17 cellular contexts compared by ENCODE assay signal in genomic region chr18:35397976-35398375, GRCh38.
"Had no signal": no experiment of that assay in that cellular context is flagged by ENCODE, and none has a peak within 500 bp of the region (broad histone marks: within the 10 kb centered on the region; RNA-seq: fewer than 3 reads in every experiment).

No MANE protein-coding gene starts in this region.

- DNase-seq: activated B cell treated with CpG ODN at 0.5 μM for 24 hours; activated CD4-positive, alpha-beta T cell treated with anti-CD3 and anti-CD28 coated beads, Interleukin-2, amount 50 U/mL, for 1 hour; activated naive CD4-positive, alpha-beta T cell treated with anti-CD3 and anti-CD28 coated beads, Interleukin-2, amount 50 U/mL, for 16 hours; activated T-cell treated with anti-CD3 and anti-CD28 coated beads for 4 hours; adrenal gland; colonic mucosa; esophagus squamous epithelium; foreskin fibroblast; glutamatergic neuron; immature natural killer cell; left colon; mammary epithelial cell; psoas muscle; right lobe of liver; stimulated activated naive CD8-positive, alpha-beta T cell treated with anti-CD3 and anti-CD28 coated beads, Interleukin-15, Interleukin-2, amounts not matched to agents 100 U/mL and 50 U/mL, for 24 hours had no signal

- H3K4me3 ChIP-seq: adrenal gland, colonic mucosa, esophagus squamous epithelium, psoas muscle, right lobe of liver, suprapubic skin had no signal

- H3K4me1 Mint-ChIP-seq: activated B cell treated with CpG ODN at 0.5 μM for 24 hours, nephron had no signal

- H3K36me3 Mint-ChIP-seq: immature natural killer cell had no signal

- H3K27ac ChIP-seq: adrenal gland, colonic mucosa, esophagus squamous epithelium, psoas muscle, right lobe of liver, suprapubic skin had no signal

- H3K4me3 Mint-ChIP-seq: activated B cell treated with CpG ODN at 0.5 μM for 24 hours, immature natural killer cell, nephron had no signal

- H3K27ac Mint-ChIP-seq: activated B cell treated with CpG ODN at 0.5 μM for 24 hours, immature natural killer cell, nephron had no signal

- H3K9me3 ChIP-seq: adrenal gland, colonic mucosa, esophagus squamous epithelium, psoas muscle, right lobe of liver, suprapubic skin had no signal

- H3K27me3 ChIP-seq: colonic mucosa, esophagus squamous epithelium, right lobe of liver had no signal

- H3K36me3 ChIP-seq: adrenal gland, colonic mucosa, esophagus squamous epithelium, right lobe of liver, suprapubic skin had no signal

- H3K4me1 ChIP-seq: adrenal gland, colonic mucosa, esophagus squamous epithelium, psoas muscle, right lobe of liver, suprapubic skin had no signal

- H3K9me3 Mint-ChIP-seq: activated B cell treated with CpG ODN at 0.5 μM for 24 hours, immature natural killer cell, nephron had no signal

- ATAC-seq: left colon; psoas muscle; right lobe of liver; stimulated activated naive CD8-positive, alpha-beta T cell treated with anti-CD3 and anti-CD28 coated beads, Interleukin-15, Interleukin-2, amounts not matched to agents 100 U/mL and 50 U/mL, for 24 hours had no signal
